ENCODE assay signal across 1 cellular context in genomic region chr2:199962203-199962602, GRCh38.
TF ChIP-seq lines count a peak whose summit lies in the region.

No MANE protein-coding gene starts in this region.

TF ChIP-seq in GM12878, 131 proteins besides CTCF, POLR2A, EP300 and RAD21:
- TF ChIP-seq BCLAF1 (IDR thresholded peaks at IDR 0.05) (no peak), IRF4 (IDR thresholded peaks at IDR 0.05; ENCODE audit: low read depth, low read length) (no peak)
